ENCODE assay signal across 8 cellular contexts in genomic region chr6:149484733-149485700, GRCh38. TPM values are rescaled to one million over a fixed set of nuclear protein-coding genes. Genes with fewer than 3 reads are reported as not detected.
A peak's percentile ranks its signal among the peaks of the same experiment; 100 is the strongest.
DNase-seq lines count a peak whose midpoint lies in the region; ATAC-seq and TF ChIP-seq lines count a peak whose summit lies in the region.

TSS of gene ZC3H12D (minus strand) at chr6:149485014. CDS start at chr6:149474543, 10,471 bp downstream.

- no peak within 1 kb of the TSS for H3K27ac ChIP-seq in endodermal cell (ENCODE audit: low read depth, low read length)

- no peak within 1 kb of the TSS for H3K9ac ChIP-seq in endodermal cell (ENCODE audit: extremely low read depth, low read length, poor library complexity, severe bottlenecking)

- peak within 1 kb of the TSS; percentile 43 for H3K27ac Mint-ChIP-seq in Calu3 (ENCODE audit: unreplicated experiment)
- no peak within 1 kb of the TSS for H3K27ac Mint-ChIP-seq in endodermal cell

- TF ChIP-seq CTCF in Calu3 (IDR thresholded peaks at IDR 0.05; ENCODE audit: unreplicated experiment) (no peak), endodermal cell (conservative IDR thresholded peaks at IDR 0.05) (peak; percentile 32)

- CTCF ChIA-PET in Calu3 (lab: Charles Lee): interaction anchor here (0.7 kb wide), 1 partner anchor 421 kb away, joined by 6 read pairs; no protein-coding TSS in a partner anchor

- intact Hi-C loops in Calu3 (cut with micrococcal nuclease; ENCODE audit: unreplicated experiment) (no loop called here), sciatic nerve (cut with DNase I) (no loop called here)

- no peaks in the 10 kb centered on the region for H3K27me3 ChIP-seq in endodermal cell (ENCODE audit: control insufficient read depth, insufficient read depth, low read length, poor library complexity, severe bottlenecking)

- peaks cover 12% of the 10 kb centered on the region for H3K27me3 Mint-ChIP-seq in Calu3 (ENCODE audit: unreplicated experiment)
- H3K27me3 Mint-ChIP-seq in endodermal cell (ENCODE audit: insufficient read depth): no peaks in the 10 kb centered on the region

- no peaks in the 10 kb centered on the region for H3K4me1 ChIP-seq in endodermal cell (ENCODE audit: control insufficient read depth, insufficient read depth, low read length)

- DNase-seq in Calu3 (peak; percentile 36), endodermal cell (peak; percentile 75), sciatic nerve (ENCODE audit: low spot score) (no peak), cerebellar cortex (ENCODE audit: low spot score) (no peak)
- DNase-seq in Jurkat, Clone E6-1 (ENCODE audit: low read depth, low spot score): peak; percentile 79
- DNase-seq in activated CD4-positive, alpha-beta T cell treated with anti-CD3 and anti-CD28 coated beads, Interleukin-2, amount 50 U/mL, for 4 hours: peak; percentile 74 to 76
- no peak for DNase-seq in NK-92 treated with Interleukin-12 subunit alpha and Interleukin-12 subunit beta, amount 100 ng/mL, for 24 hours (lab: John Stamatoyannopoulos, UW)

- 85 to 86% methylated on average over 19 to 22 of the region's 22 CpGs for WGBS in endodermal cell (ENCODE audit: insufficient coverage in 1 of 2, insufficient read length in 1 of 2), 2 experiments

- H3K4me3 ChIP-seq in Jurkat, Clone E6-1 (ENCODE audit: low read length): peak within 1 kb of the TSS; percentile 33
- no peak within 1 kb of the TSS for H3K4me3 ChIP-seq in endodermal cell (ENCODE audit: low read length)

- H3K9me3 Mint-ChIP-seq in Calu3 (ENCODE audit: low read depth, unreplicated experiment): no peaks in the 10 kb centered on the region
- H3K9me3 Mint-ChIP-seq in endodermal cell: no peaks in the 10 kb centered on the region

- H3K4me3 Mint-ChIP-seq in Calu3 (ENCODE audit: low read depth, unreplicated experiment) (peak within 1 kb of the TSS; percentile 56), endodermal cell (no peak within 1 kb of the TSS)

- H3K36me3 ChIP-seq in endodermal cell (ENCODE audit: control insufficient read depth, insufficient read depth, low read length): no peaks in the 10 kb centered on the region

- peak; percentile 31 for ATAC-seq in GM21515 (IDR thresholded peaks at IDR 0.05; ENCODE audit: unreplicated experiment)
- ATAC-seq in sciatic nerve: peak; percentile 27

- no TSS peak for BruUV-seq in Calu3 (replicated peaks; lab: Mats Ljungman, UMichigan)

- H3K4me1 Mint-ChIP-seq in Calu3 (ENCODE audit: low read depth, unreplicated experiment): peaks cover 11% of the 10 kb centered on the region
- H3K4me1 Mint-ChIP-seq in endodermal cell: peaks cover 12% of the 10 kb centered on the region

- H3K36me3 Mint-ChIP-seq in Calu3 (ENCODE audit: insufficient read depth, unreplicated experiment) (no peaks in the 10 kb centered on the region), endodermal cell (ENCODE audit: low read depth) (no peaks in the 10 kb centered on the region)

- H3K9me3 ChIP-seq in endodermal cell (ENCODE audit: control insufficient read depth, low read length): no peaks in the 10 kb centered on the region

RNA-seq across cellular contexts. Expression of gene ZC3H12D, which starts in this region (rescaled TPM):
- total RNA-seq in Calu3 (2022) (0.05 and 0.20 TPM in 2 replicates), endodermal cell (under 1 TPM; 0.20 to 0.42 TPM), sciatic nerve (1.6 TPM)
- not detected for polyA plus RNA-seq in Jurkat, Clone E6-1 (2012; ENCODE audit: insufficient read depth, insufficient read length)
- 0.21 TPM for polyA plus RNA-seq in endodermal cell (2013, experiment 1 of 2)
- 0.25 TPM for polyA plus RNA-seq in endodermal cell (2013, experiment 2 of 2)

Comparison
In these comparisons a context has a peak if more than half of its experiments do, and no peak if none do; other contexts are left out.
1. Peak in DNase-seq in Calu3; RNA of the gene not detected or under 1 TPM.
2. Peak in DNase-seq in endodermal cell; RNA of the gene not detected or under 1 TPM.
3. DNase-seq: peak in Jurkat, Clone E6-1 (single experiment) and activated CD4-positive, alpha-beta T cell treated with anti-CD3 and anti-CD28 coated beads, Interleukin-2, amount 50 U/mL, for 4 hours (2 of 2); none in sciatic nerve (single experiment), cerebellar cortex (single experiment) and NK-92 treated with Interleukin-12 subunit alpha and Interleukin-12 subunit beta, amount 100 ng/mL, for 24 hours (single experiment).